13 cellular contexts compared by ENCODE assay signal in the genomic region with DNA sequence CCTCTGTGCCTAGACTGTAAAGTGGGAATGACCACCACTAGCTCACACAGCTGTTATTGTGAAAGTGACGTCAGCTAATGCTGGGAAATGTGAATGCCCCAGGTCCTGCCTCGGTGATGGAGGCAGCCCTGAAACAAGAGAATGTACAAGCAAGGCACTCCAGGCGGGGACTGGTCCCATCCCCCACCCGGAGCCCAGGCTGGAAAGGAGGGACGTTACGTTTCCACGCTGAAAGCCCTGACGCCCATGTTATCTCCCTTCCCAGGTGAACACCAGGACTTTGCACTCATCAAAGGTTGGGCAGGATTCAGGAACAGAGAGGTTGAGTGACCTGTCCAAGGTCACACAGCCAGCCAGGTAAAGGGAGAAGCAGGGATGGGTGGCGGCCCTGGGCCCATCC. TPM values are rescaled to one million over a fixed set of nuclear protein-coding genes. Genes with fewer than 3 reads are reported as not detected.
A peak's percentile ranks its signal among the peaks of the same experiment; 100 is the strongest.
DNase-seq lines count a peak whose midpoint lies in the region; ATAC-seq, FAIRE-seq and TF ChIP-seq lines count a peak whose summit lies in the region.
"Had no signal": no experiment of that assay in that cellular context is flagged by ENCODE, and none has a peak within 500 bp of the region (broad histone marks: within the 10 kb centered on the region; RNA-seq: fewer than 3 reads in every experiment).

No MANE protein-coding gene starts in this region.

- H3K36me3 ChIP-seq in cardiac muscle cell = no peaks in the 10 kb centered on the region
- H3K36me3 ChIP-seq in iPS-20b (ENCODE audit: insufficient read depth, low read depth, low read length) = no peaks in the 10 kb centered on the region
- no peaks in the 10 kb centered on the region for H3K36me3 ChIP-seq in smooth muscle cell (ENCODE audit: low read depth)

- H3K4me3 ChIP-seq in cardiac muscle cell (peak overlapping the region; percentile 50), right cardiac atrium (ENCODE audit: low read length) (no peak overlapping the region), iPS-20b (ENCODE audit: low read length) (peak overlapping the region; percentile 69), smooth muscle cell (peak overlapping the region; percentile 54)

- H4K20me1 ChIP-seq in smooth muscle cell (ENCODE audit: low read depth) = peaks cover 11% of the 10 kb centered on the region

- H3K27ac ChIP-seq in cardiac muscle cell (no peak overlapping the region), right cardiac atrium (ENCODE audit: low read length) (no peak overlapping the region), iPS-20b (ENCODE audit: low read length) (no peak overlapping the region), smooth muscle cell (ENCODE audit: low read depth) (no peak overlapping the region)

- H2AFZ ChIP-seq in smooth muscle cell (ENCODE audit: low read depth) = peak overlapping the region; percentile 54

- FAIRE-seq in H54 (lab: Jason Lieb, UNC) = no peak
- FAIRE-seq: bronchial epithelial cell, GM12891 had no signal

- peak overlapping the region; percentile 5; the same call in 1 of the 2 replicates for H3K9ac ChIP-seq in iPS-20b (ENCODE audit: low read depth, low read length)
- no peak overlapping the region for H3K9ac ChIP-seq in smooth muscle cell (ENCODE audit: low read depth)

- no peak for TF ChIP-seq CTCF in cardiac muscle cell (IDR thresholded peaks at IDR 0.05; ENCODE audit: low read depth, low read length)
- TF ChIP-seq CTCF in smooth muscle cell (IDR thresholded peaks at IDR 0.05; ENCODE audit: borderline replicate concordance, insufficient read depth, poor library complexity, severe bottlenecking) = no peak

- 51% methylated on average over 9 of the region's 9 CpGs for WGBS in right cardiac atrium
- WGBS in smooth muscle cell (ENCODE audit: low lambda C conversion rate) = 27% methylated on average over 9 of the region's 9 CpGs

- no peaks in the 10 kb centered on the region for H3K79me2 ChIP-seq in smooth muscle cell (ENCODE audit: low read depth)

- H3K4me2 ChIP-seq in smooth muscle cell = peak overlapping the region; percentile 86

- H3K27me3 ChIP-seq in cardiac muscle cell = peaks cover 12% of the 10 kb centered on the region
- H3K27me3 ChIP-seq in right cardiac atrium (ENCODE audit: control insufficient read depth, insufficient read depth) = no peaks in the 10 kb centered on the region
- H3K27me3 ChIP-seq in iPS-20b (ENCODE audit: insufficient read depth, low read length) = peaks cover 12% of the 10 kb centered on the region; the same call in 1 of the 2 replicates
- H3K27me3 ChIP-seq in smooth muscle cell (ENCODE audit: low read depth) = no peaks in the 10 kb centered on the region

- no peak for ATAC-seq in right cardiac atrium
- no peak for ATAC-seq in HG02588 (IDR thresholded peaks at IDR 0.05; ENCODE audit: unreplicated experiment)
- ATAC-seq: activated CD8-positive, alpha-beta T cell treated with anti-CD3 and anti-CD28 coated beads, Interleukin-2, amount 10 ng/mL, durations not matched to agents 7 days and 5 days had no signal

- H3K4me1 ChIP-seq in cardiac muscle cell (ENCODE audit: low read depth) = no peaks in the 10 kb centered on the region
- H3K4me1 ChIP-seq in right cardiac atrium (ENCODE audit: control insufficient read depth, insufficient read depth, low read length) = no peaks in the 10 kb centered on the region
- H3K4me1 ChIP-seq in iPS-20b (ENCODE audit: insufficient read depth, low read length) = peaks cover 18% of the 10 kb centered on the region
- H3K4me1 ChIP-seq in smooth muscle cell (ENCODE audit: low read depth) = no peaks in the 10 kb centered on the region

- intact Hi-C loops in right cardiac atrium (cut with DNase I) = no loop called here

- DNase-seq in cardiac muscle cell (ENCODE audit: low read depth in 1 of 2, low spot score in 1 of 2) = peak in 1 of 2 donors; percentile 49
- no peak for DNase-seq in right cardiac atrium
- peak; percentile 15 for DNase-seq in amniotic epithelial cell (ENCODE audit: low read depth)
- DNase-seq in smooth muscle cell (lab: John Stamatoyannopoulos, UW; ENCODE audit: unreplicated experiment) = no peak
- no peak for DNase-seq in H54 (ENCODE audit: insufficient read length, low spot score)
- no peak for DNase-seq in AG08395 (ENCODE audit: low spot score)
- DNase-seq: activated CD8-positive, alpha-beta T cell treated with anti-CD3 and anti-CD28 coated beads, Interleukin-2, amount 10 ng/mL, durations not matched to agents 7 days and 5 days; SIG-M5 had no signal

- H3K9me3 ChIP-seq in cardiac muscle cell (ENCODE audit: low read depth) (no peaks in the 10 kb centered on the region), right cardiac atrium (ENCODE audit: control insufficient read depth, low read length) (no peaks in the 10 kb centered on the region), iPS-20b (ENCODE audit: insufficient read depth, low read depth, low read length) (peaks cover 5% of the 10 kb centered on the region), smooth muscle cell (replicated peaks; ENCODE audit: low read depth) (no peaks in the 10 kb centered on the region)

- no peaks in the 10 kb centered on the region for H3F3A ChIP-seq in smooth muscle cell (ENCODE audit: low read depth)

- TF ChIP-seq POLR2A in H54 (IDR thresholded peaks at IDR 0.05; ENCODE audit: low read depth, low read length) = no peak

RNA-seq across cellular contexts. Expression of gene SULT4A1, which starts 0.8 kb away (rescaled TPM):
- total RNA-seq in cardiac muscle cell (2.2 and 3.2 TPM in 2 replicates), right cardiac atrium (under 1 TPM; 0.17 to 0.42 (median 0.24) TPM), smooth muscle cell (2.6 and 2.7 TPM in 2 replicates)
- polyA plus RNA-seq in cardiac muscle cell (1.3 and 3.7 TPM in 2 replicates), right cardiac atrium (0.57 TPM), smooth muscle cell (4.9 and 5.0 TPM in 2 replicates)
- total RNA-seq: activated CD8-positive, alpha-beta T cell treated with anti-CD3 and anti-CD28 coated beads, Interleukin-2, amount 10 ng/mL, durations not matched to agents 7 days and 5 days had no signal

RNA-seq across cellular contexts. Expression of gene PNPLA5, which starts 30.3 kb away (rescaled TPM):
- not detected in 2 replicates for total RNA-seq in cardiac muscle cell
- not detected in 2 replicates for polyA plus RNA-seq in cardiac muscle cell
- not detected for total RNA-seq in right cardiac atrium
- polyA plus RNA-seq in right cardiac atrium = not detected
- total RNA-seq in smooth muscle cell = not detected in 2 replicates
- not detected in 2 replicates for polyA plus RNA-seq in smooth muscle cell
- total RNA-seq: activated CD8-positive, alpha-beta T cell treated with anti-CD3 and anti-CD28 coated beads, Interleukin-2, amount 10 ng/mL, durations not matched to agents 7 days and 5 days; bronchial epithelial cell; renal cortical epithelial cell had no signal

RNA-seq across cellular contexts. Expression of gene EFCAB6, which starts 49.4 kb away (rescaled TPM):
- total RNA-seq in cardiac muscle cell (2.2 and 3.8 TPM in 2 replicates), right cardiac atrium (1 to 10 TPM; 1.7 to 3.4 (median 2.4) TPM), smooth muscle cell (1.6 and 2.9 TPM in 2 replicates)
- polyA plus RNA-seq in cardiac muscle cell (1.5 and 2.4 TPM in 2 replicates), right cardiac atrium (0.70 TPM), smooth muscle cell (0.59 and 0.80 TPM in 2 replicates)
